Comparison of ENCODE assay signal across 27 cellular contexts in the genomic region with DNA sequence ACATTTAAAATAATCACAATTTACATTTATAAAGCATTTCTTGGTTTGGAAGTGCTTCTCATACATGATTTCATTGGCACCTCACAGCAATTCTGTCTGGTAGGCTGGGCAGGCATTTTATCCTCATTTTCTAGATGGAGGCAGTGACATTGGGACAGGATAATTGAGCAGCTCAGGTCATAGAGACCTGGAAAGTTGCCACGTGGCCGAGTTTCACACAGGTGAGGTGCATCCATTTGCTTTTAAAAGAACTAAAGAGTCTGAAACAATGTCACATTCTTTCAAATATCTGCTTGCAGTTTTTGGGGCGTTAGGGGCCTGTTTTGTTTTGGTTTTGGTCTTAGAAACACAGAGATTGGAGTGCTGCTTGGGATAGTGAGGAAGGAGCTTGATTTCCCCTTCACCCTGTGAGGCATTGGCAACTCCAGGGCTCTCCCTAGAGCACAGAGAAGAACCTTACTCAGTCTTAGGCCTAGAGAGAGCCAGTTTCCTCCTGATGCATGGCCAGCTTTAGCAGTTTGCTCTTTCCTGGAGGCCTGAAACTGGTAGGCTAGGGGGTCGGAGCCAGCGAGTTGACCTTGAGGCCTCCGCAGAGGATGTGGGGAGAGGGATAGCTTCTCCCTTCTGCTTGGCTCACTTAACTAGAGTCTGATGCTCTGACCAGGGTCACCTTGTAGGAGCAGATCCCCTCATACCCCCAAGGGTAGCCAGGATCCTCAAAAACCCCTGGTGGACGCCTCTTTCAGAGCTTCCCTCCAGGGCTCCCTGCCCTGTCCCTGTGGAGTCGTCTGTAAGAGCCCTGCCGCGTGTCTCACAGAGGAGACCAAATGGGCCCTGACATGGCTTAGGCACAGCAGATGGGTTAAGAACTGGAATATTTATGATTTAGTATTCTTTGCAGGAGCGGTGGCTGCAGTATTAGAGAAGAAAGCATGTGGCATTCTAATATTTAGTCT.
"Had no signal": no experiment of that assay in that cellular context is flagged by ENCODE, and none has a peak within 500 bp of the region (broad histone marks: within the 10 kb centered on the region; RNA-seq: fewer than 3 reads in every experiment).

No MANE protein-coding gene starts in this region.

- H3K27me3 Mint-ChIP-seq: activated B cell treated with CpG ODN at 0.5 μM for 24 hours had no signal

- H3K27ac Mint-ChIP-seq: activated B cell treated with CpG ODN at 0.5 μM for 24 hours; activated CD4-positive, alpha-beta memory T cell treated with anti-CD3 and anti-CD28 coated beads, Interleukin-2, amount 10 ng/mL, durations not matched to agents 7 days and 5 days; activated CD4-positive, alpha-beta T cell treated with anti-CD3 and anti-CD28 coated beads, Interleukin-2, amount 10 ng/mL, durations not matched to agents 7 days and 5 days; activated naive CD4-positive, alpha-beta T cell treated with anti-CD3 and anti-CD28 coated beads for 36 hours; activated naive CD8-positive, alpha-beta T cell; activated T-helper 17 cell treated with anti-CD3 and anti-CD28 coated beads, Interleukin-2, amount 50 U/mL, for 72 hours; brain; T-helper 1 cell treated with Interleukin-12 subunit alpha and Interleukin-12 subunit beta and Interleukin-4 antibody, amounts not matched to agents 30 μg/mL and 1 μg/mL, for 36 hours had no signal

- H3K4me3 Mint-ChIP-seq: activated B cell treated with CpG ODN at 0.5 μM for 24 hours; activated CD4-positive, alpha-beta memory T cell treated with anti-CD3 and anti-CD28 coated beads, Interleukin-2, amount 10 ng/mL, durations not matched to agents 7 days and 5 days; activated CD4-positive, alpha-beta T cell treated with anti-CD3 and anti-CD28 coated beads, Interleukin-2, amount 10 ng/mL, durations not matched to agents 7 days and 5 days; activated naive CD4-positive, alpha-beta T cell treated with anti-CD3 and anti-CD28 coated beads for 36 hours; activated naive CD8-positive, alpha-beta T cell; activated T-helper 17 cell treated with anti-CD3 and anti-CD28 coated beads, Interleukin-2, amount 50 U/mL, for 72 hours; brain; T-helper 1 cell treated with Interleukin-12 subunit alpha and Interleukin-12 subunit beta and Interleukin-4 antibody, amounts not matched to agents 30 μg/mL and 1 μg/mL, for 36 hours had no signal

- H3K27me3 ChIP-seq: cardiac muscle cell, SJSA1 had no signal

- H3K4me3 ChIP-seq: cardiac muscle cell, SJSA1 had no signal

- H3K9me3 Mint-ChIP-seq: activated B cell treated with CpG ODN at 0.5 μM for 24 hours; activated CD4-positive, alpha-beta memory T cell treated with anti-CD3 and anti-CD28 coated beads, Interleukin-2, amount 10 ng/mL, durations not matched to agents 7 days and 5 days; activated CD4-positive, alpha-beta T cell treated with anti-CD3 and anti-CD28 coated beads, Interleukin-2, amount 10 ng/mL, durations not matched to agents 7 days and 5 days; activated naive CD4-positive, alpha-beta T cell treated with anti-CD3 and anti-CD28 coated beads for 36 hours; activated T-helper 17 cell treated with anti-CD3 and anti-CD28 coated beads, Interleukin-2, amount 50 U/mL, for 72 hours; T-helper 1 cell treated with Interleukin-12 subunit alpha and Interleukin-12 subunit beta and Interleukin-4 antibody, amounts not matched to agents 30 μg/mL and 1 μg/mL, for 36 hours had no signal

- H3K4me1 Mint-ChIP-seq: activated B cell treated with CpG ODN at 0.5 μM for 24 hours; activated CD4-positive, alpha-beta memory T cell treated with anti-CD3 and anti-CD28 coated beads, Interleukin-2, amount 10 ng/mL, durations not matched to agents 7 days and 5 days; activated CD4-positive, alpha-beta T cell treated with anti-CD3 and anti-CD28 coated beads, Interleukin-2, amount 10 ng/mL, durations not matched to agents 7 days and 5 days; activated T-helper 17 cell treated with anti-CD3 and anti-CD28 coated beads, Interleukin-2, amount 50 U/mL, for 72 hours; brain had no signal

- H3K36me3 Mint-ChIP-seq: activated naive CD8-positive, alpha-beta T cell; brain had no signal

- ATAC-seq: activated T-helper 17 cell treated with anti-CD3 and anti-CD28 coated beads, Interleukin-2, amount 50 U/mL, for 72 hours; SK-N-SH treated with all-trans-retinoic acid at 6 μM for 48 hours had no signal

- H3K27ac ChIP-seq: cardiac muscle cell, RWPE1, SJSA1 had no signal

- H3K9me3 ChIP-seq: SJSA1 had no signal

- DNase-seq: activated B cell treated with CpG ODN at 0.5 μM for 24 hours; activated CD4-positive, alpha-beta memory T cell treated with anti-CD3 and anti-CD28 coated beads, Interleukin-2, amount 10 ng/mL, durations not matched to agents 7 days and 5 days; activated CD4-positive, alpha-beta T cell treated with anti-CD3 and anti-CD28 coated beads, Interleukin-2, amount 10 ng/mL, durations not matched to agents 7 days and 5 days; activated gamma-delta T cell; activated naive CD4-positive, alpha-beta T cell treated with anti-CD3 and anti-CD28 coated beads for 36 hours; activated T-cell treated with anti-CD3 and anti-CD28 coated beads for 4 hours; activated T-cell treated with anti-CD3 and anti-CD28 coated beads, Interleukin-2, amount 50 U/mL, for 48 hours; amygdala; IMR-90; KG1; NCI-H1048; NCI-H1417 treated with DMSO at 0.1 percent for 48 hours; NCI-H1694; NCI-H2029; NCI-H2107; NCI-H446; NCI-H524; NCI-H748 treated with DMSO at 0.1 percent for 48 hours; SHP77 had no signal

- H3K36me3 ChIP-seq: cardiac muscle cell, SJSA1 had no signal
